ENCODE assay signal across 14 cellular contexts in genomic region chr6:161429921-161430490, GRCh38.
DNase-seq lines count a peak whose midpoint lies in the region; ATAC-seq and TF ChIP-seq lines count a peak whose summit lies in the region.
"Had no signal": no experiment of that assay in that cellular context is flagged by ENCODE, and none has a peak within 500 bp of the region (broad histone marks: within the 10 kb centered on the region; RNA-seq: fewer than 3 reads in every experiment).

No MANE protein-coding gene starts in this region.

- DNase-seq in BE2C (no peak), H9 (no peak), RWPE2 (ENCODE audit: low spot score) (no peak), fibroblast of pulmonary artery (ENCODE audit: low read depth) (peak; percentile 43), DMS114 treated with DMSO at 0.1 percent for 48 hours (lab: John Stamatoyannopoulos, UW; ENCODE audit: unreplicated experiment) (no peak), ecto neural progenitor cell (ENCODE audit: low spot score) (no peak)
- DNase-seq in activated T-cell treated with anti-CD3 and anti-CD28 coated beads, Interleukin-2, amount 50 U/mL, for 1 hour, result no peak
- DNase-seq: CD8-positive, alpha-beta memory T cell; erythroblast; NCI-H2227 treated with DMSO at 0.1 percent for 48 hours had no signal

- H3K27ac Mint-ChIP-seq in H9, result no peak overlapping the region
- H3K27ac Mint-ChIP-seq: CD8-positive, alpha-beta memory T cell had no signal

- no peak overlapping the region for H3K9ac ChIP-seq in H9 (ENCODE audit: extremely low read depth, insufficient read length, low read length)

- H3K36me3 ChIP-seq in BE2C (no peaks in the 10 kb centered on the region), RWPE2 (ENCODE audit: low read depth) (no peaks in the 10 kb centered on the region)
- H3K36me3 ChIP-seq: HAP-1, SJCRH30 had no signal

- H3K14ac ChIP-seq in H9 (ENCODE audit: insufficient read depth, low read length), result no peak overlapping the region

- H4K20me1 ChIP-seq in H9 (ENCODE audit: control insufficient read depth, insufficient read depth, insufficient read length), result no peaks in the 10 kb centered on the region

- no peak overlapping the region for H3K18ac ChIP-seq in H9 (ENCODE audit: insufficient read length, low read depth, low read length)

- H3K27me3 Mint-ChIP-seq in H9 (ENCODE audit: low read depth), result peaks cover 8% of the 10 kb centered on the region

- H3K36me3 Mint-ChIP-seq in H9 (ENCODE audit: insufficient read depth in 1 of 3, low read depth in 3 of 3), result peaks cover 0 to 7% (median 2%) of the 10 kb centered on the region in 3 experiments; a peak in 4 of 7 replicates
- H3K36me3 Mint-ChIP-seq: CD8-positive, alpha-beta memory T cell had no signal

- H4K5ac ChIP-seq in H9 (ENCODE audit: insufficient read length, low read depth, low read length), result no peak overlapping the region

- no CpG with 5 or more reads among the region's 3 CpGs for WGBS in H9 (ENCODE audit: extremely low coverage, insufficient read length, low lambda C conversion rate)

- H3K27me3 ChIP-seq in BE2C (no peaks in the 10 kb centered on the region), H9 (ENCODE audit: insufficient read depth, low read length) (no peaks in the 10 kb centered on the region), RWPE2 (ENCODE audit: insufficient read depth, poor library complexity, severe bottlenecking) (no peaks in the 10 kb centered on the region)
- H3K27me3 ChIP-seq: SJCRH30 had no signal

- H3K4me2 ChIP-seq in H9 (ENCODE audit: insufficient read depth, insufficient read length, low read length), result no peak overlapping the region

- H4K8ac ChIP-seq in H9 (replicated peaks; ENCODE audit: insufficient read length, low read depth, low read length), result no peak overlapping the region

- no peak overlapping the region for H3T11ph ChIP-seq in H9 (ENCODE audit: low read length)

- H3K23ac ChIP-seq in H9 (ENCODE audit: insufficient read length, low read depth, low read length), result no peak overlapping the region

- H3K9me3 Mint-ChIP-seq in H9, result peaks cover 13 to 17% of the 10 kb centered on the region in 2 experiments; a peak in 4 of 5 replicates
- H3K9me3 Mint-ChIP-seq: CD8-positive, alpha-beta memory T cell had no signal

- H3K79me1 ChIP-seq in H9 (ENCODE audit: insufficient read depth, low read depth, low read length, poor library complexity, severe bottlenecking), result no peaks in the 10 kb centered on the region

- no peak overlapping the region for H4K91ac ChIP-seq in H9 (ENCODE audit: insufficient read length, low read depth, low read length)

- peak; percentile 60 for TF ChIP-seq CTCF in BE2C (IDR thresholded peaks at IDR 0.05; ENCODE audit: low read depth, low read length)
- TF ChIP-seq CTCF in H9 (conservative IDR thresholded peaks at IDR 0.05), result peak; percentile 41; the same call in 2 of the 3 replicates
- peak; percentile 21 for TF ChIP-seq CTCF in RWPE2 (IDR thresholded peaks at IDR 0.05; ENCODE audit: poor library complexity, severe bottlenecking)
- TF ChIP-seq CTCF in fibroblast of pulmonary artery (IDR thresholded peaks at IDR 0.05; ENCODE audit: low read length, missing control alignments), result peak; percentile 37

- no peak overlapping the region for H2AFZ ChIP-seq in H9 (ENCODE audit: low read length)

- no peak overlapping the region for H2BK120ac ChIP-seq in H9 (ENCODE audit: low read depth, low read length, poor library complexity, severe bottlenecking)

- H3K9me3 ChIP-seq in BE2C (no peaks in the 10 kb centered on the region), H9 (ENCODE audit: control insufficient read depth, low read depth, low read length) (no peaks in the 10 kb centered on the region), RWPE2 (ENCODE audit: severe bottlenecking) (no peaks in the 10 kb centered on the region)
- H3K9me3 ChIP-seq: HAP-1, SJCRH30 had no signal

- no peak overlapping the region for H3K4me3 Mint-ChIP-seq in H9
- H3K4me3 Mint-ChIP-seq: CD8-positive, alpha-beta memory T cell had no signal

- no peak overlapping the region for H2BK15ac ChIP-seq in H9 (ENCODE audit: low read depth, low read length)

- H3K4me1 Mint-ChIP-seq in H9, result peaks cover 5 to 10% of the 10 kb centered on the region in 2 experiments
- H3K4me1 Mint-ChIP-seq: CD8-positive, alpha-beta memory T cell had no signal

- no peaks in the 10 kb centered on the region for H3K4me1 ChIP-seq in BE2C
- no peaks in the 10 kb centered on the region for H3K4me1 ChIP-seq in H9 (ENCODE audit: insufficient read depth, low read length)
- H3K4me1 ChIP-seq in RWPE2 (ENCODE audit: insufficient read depth, poor library complexity, severe bottlenecking), result peaks cover 9% of the 10 kb centered on the region

- no peak overlapping the region for H3K4me3 ChIP-seq in BE2C (ENCODE audit: low read depth, low read length)
- no peak overlapping the region for H3K4me3 ChIP-seq in RWPE2 (ENCODE audit: severe bottlenecking)
- H3K4me3 ChIP-seq in fibroblast of pulmonary artery (replicated peaks; ENCODE audit: low read depth, low read length), result no peak overlapping the region
- H3K4me3 ChIP-seq: HAP-1, SJCRH30 had no signal

- H3K56ac ChIP-seq in H9 (ENCODE audit: insufficient read length, low read depth, low read length), result no peak overlapping the region

- H3K23me2 ChIP-seq in H9 (ENCODE audit: insufficient read length, low read depth, low read length, poor library complexity, severe bottlenecking), result no peaks in the 10 kb centered on the region

- no peak for ATAC-seq in RWPE2 (ENCODE audit: low read depth)
- ATAC-seq in esophagus mucosa, result no peak
- ATAC-seq: sciatic nerve had no signal

- H3K27ac ChIP-seq in H9 (ENCODE audit: insufficient read length, low read depth, low read length), result no peak overlapping the region
- H3K27ac ChIP-seq in RWPE2 (ENCODE audit: poor library complexity, severe bottlenecking), result no peak overlapping the region
- H3K27ac ChIP-seq: SJCRH30 had no signal

- H2BK12ac ChIP-seq in H9 (ENCODE audit: insufficient read length, low read depth, low read length), result no peak overlapping the region

- no peak overlapping the region for H2BK5ac ChIP-seq in H9 (ENCODE audit: insufficient read length, low read length)

- H3K4ac ChIP-seq in H9 (ENCODE audit: low read depth, low read length), result no peak overlapping the region

- H2AK5ac ChIP-seq in H9 (ENCODE audit: insufficient read length, low read length), result no peak overlapping the region

- no peak overlapping the region for H2BK20ac ChIP-seq in H9 (ENCODE audit: low read depth, low read length, poor library complexity, severe bottlenecking)

- no peaks in the 10 kb centered on the region for H3K79me2 ChIP-seq in H9 (ENCODE audit: insufficient read depth, low read length)
